Comparison of ENCODE assay signal across 8 cellular contexts in genomic region chr2:201118121-201118956, GRCh38. TPM values are rescaled to one million over a fixed set of nuclear protein-coding genes. Genes with fewer than 3 reads are reported as not detected.
A peak's percentile ranks its signal among the peaks of the same experiment; 100 is the strongest.
DNase-seq lines count a peak whose midpoint lies in the region; ATAC-seq and TF ChIP-seq lines count a peak whose summit lies in the region.

No MANE protein-coding gene starts in this region.

- peak; percentile 95 for DNase-seq in ACHN
- DNase-seq in NCI-H2227 treated with DMSO at 0.1 percent for 48 hours (lab: John Stamatoyannopoulos, UW) = peak; percentile 64
- DNase-seq in activated CD4-positive, alpha-beta T cell treated with anti-CD3 and anti-CD28 coated beads, Interleukin-2, amount 10 ng/mL, durations not matched to agents 24 days and 14 days = peak; percentile 95
- peak; percentile 72 for DNase-seq in dedifferentiated amniotic fluid mesenchymal stem cell (ENCODE audit: extremely low spot score)
- peak; percentile 75 to 87 (median 77) for DNase-seq in stimulated activated CD4-positive, alpha-beta T cell treated with anti-CD3 and anti-CD28 coated beads, TNF-alpha, amount 100 ng/mL, for 24 hours (ENCODE audit: low read depth in 3 of 3)

- H3K9me3 Mint-ChIP-seq in activated CD4-positive, alpha-beta T cell treated with anti-CD3 and anti-CD28 coated beads, Interleukin-2, amount 10 ng/mL, durations not matched to agents 24 days and 14 days = peaks cover 3% of the 10 kb centered on the region

- no peaks in the 10 kb centered on the region for H3K9me3 ChIP-seq in liver (ENCODE audit: control insufficient read depth in 4 of 4, low read length in 3 of 4)

- in situ Hi-C loops in ACHN (cut with HindIII; ENCODE audit: low pct_ligation_motif_present, low pct_unique_long_range_greater_than_20kb, low sequenced_read_pairs) = no loop called here

- no peaks in the 10 kb centered on the region for H3K27me3 Mint-ChIP-seq in activated CD4-positive, alpha-beta T cell treated with anti-CD3 and anti-CD28 coated beads, Interleukin-2, amount 10 ng/mL, durations not matched to agents 24 days and 14 days

- peaks cover 0 to 3% (median 0%) of the 10 kb centered on the region in 4 donors for H3K36me3 ChIP-seq in liver (ENCODE audit: control insufficient read depth in 4 of 4, insufficient read depth in 3 of 4, low read depth in 1 of 4, low read length in 3 of 4)

- peak; percentile 65 to 71 for TF ChIP-seq RAD21 in liver (IDR thresholded peaks at IDR 0.05)

- H3K4me1 ChIP-seq in liver (ENCODE audit: control insufficient read depth in 4 of 4, insufficient read depth in 4 of 4, low read length in 3 of 4) = peaks cover 8 to 50% (median 35%) of the 10 kb centered on the region in 4 donors

- H3K27ac Mint-ChIP-seq in activated CD4-positive, alpha-beta T cell treated with anti-CD3 and anti-CD28 coated beads, Interleukin-2, amount 10 ng/mL, durations not matched to agents 24 days and 14 days = peak overlapping the region; percentile 97

- peaks cover 48% of the 10 kb centered on the region for H3K4me1 Mint-ChIP-seq in activated CD4-positive, alpha-beta T cell treated with anti-CD3 and anti-CD28 coated beads, Interleukin-2, amount 10 ng/mL, durations not matched to agents 24 days and 14 days

- TF ChIP-seq CTCF in liver (IDR thresholded peaks at IDR 0.05; ENCODE audit: low read depth, low read length, missing input control) = peak; percentile 32

- under 1% methylated on average over 48 of the region's 48 CpGs for WGBS in liver

- H3K9ac ChIP-seq in liver (ENCODE audit: low read depth in 1 of 2, low read length in 2 of 2) = peak overlapping the region; percentile 84 to 93

- H3K27ac ChIP-seq in liver (ENCODE audit: low read depth in 1 of 2, low read length in 2 of 2) = peak overlapping the region; percentile 98 to 99

- H3K36me3 Mint-ChIP-seq in activated CD4-positive, alpha-beta T cell treated with anti-CD3 and anti-CD28 coated beads, Interleukin-2, amount 10 ng/mL, durations not matched to agents 24 days and 14 days (ENCODE audit: low read depth) = peaks cover 42% of the 10 kb centered on the region

- no peaks in the 10 kb centered on the region for H3K27me3 ChIP-seq in liver (ENCODE audit: control insufficient read depth in 4 of 4, insufficient read depth in 4 of 4, low read length in 3 of 4)

- H3K4me3 Mint-ChIP-seq in activated CD4-positive, alpha-beta T cell treated with anti-CD3 and anti-CD28 coated beads, Interleukin-2, amount 10 ng/mL, durations not matched to agents 24 days and 14 days = peak overlapping the region; percentile 96

- peak; percentile 38 for ATAC-seq in GM18508 (IDR thresholded peaks at IDR 0.05; ENCODE audit: insufficient read depth, unreplicated experiment)
- ATAC-seq in HG02981 (IDR thresholded peaks at IDR 0.05; ENCODE audit: unreplicated experiment) = peak; percentile 53

- intact Hi-C loops in activated CD4-positive, alpha-beta T cell treated with anti-CD3 and anti-CD28 coated beads, Interleukin-2, amount 10 ng/mL, durations not matched to agents 24 days and 14 days (cut with micrococcal nuclease) = no loop called here

- peak overlapping the region; percentile 60 to 96 (median 82) for H3K4me3 ChIP-seq in liver (ENCODE audit: low read depth in 1 of 3, low read length in 3 of 3)

TF ChIP-seq in liver, 16 proteins besides CTCF, POLR2A, EP300 and RAD21:
- no peak for TF ChIP-seq HNF4A (conservative IDR thresholded peaks at IDR 0.05)
- TF ChIP-seq EGR1 (IDR thresholded peaks at IDR 0.05; ENCODE audit: low read depth in 2 of 2) = no peak
- no peak for TF ChIP-seq HNF4G (IDR thresholded peaks at IDR 0.05)
- TF ChIP-seq REST (IDR thresholded peaks at IDR 0.05) = peak; percentile 48
- peak; percentile 55 for TF ChIP-seq MAX (IDR thresholded peaks at IDR 0.05)
- TF ChIP-seq SP1 (IDR thresholded peaks at IDR 0.05) = peak; percentile 48
- peak; percentile 18 for TF ChIP-seq NR2F2 (IDR thresholded peaks at IDR 0.05)
- TF ChIP-seq ZBTB33 (IDR thresholded peaks at IDR 0.05) = no peak
- no peak for TF ChIP-seq GABPA (IDR thresholded peaks at IDR 0.05 in 1 of 2, conservative IDR thresholded peaks at IDR 0.05 in 1 of 2)
- no peak for TF ChIP-seq ATF3 (IDR thresholded peaks at IDR 0.05)
- TF ChIP-seq JUND (IDR thresholded peaks at IDR 0.05) = no peak
- TF ChIP-seq FOXA1 (IDR thresholded peaks at IDR 0.05) = no peak
- peak; percentile 26 to 47 for TF ChIP-seq RXRA (IDR thresholded peaks at IDR 0.05)
- TF ChIP-seq TAF1 (conservative IDR thresholded peaks at IDR 0.05) = peak; percentile 80
- no peak for TF ChIP-seq FOXA2 (IDR thresholded peaks at IDR 0.05)
- no peak for TF ChIP-seq YY1 (IDR thresholded peaks at IDR 0.05)

RNA-seq across cellular contexts. Expression of gene CFLAR, which starts 2.4 kb away (rescaled TPM):
- total RNA-seq in activated CD4-positive, alpha-beta T cell treated with anti-CD3 and anti-CD28 coated beads, Interleukin-2, amount 10 ng/mL, durations not matched to agents 24 days and 14 days = 402 and 415 TPM in 2 replicates
- 100 to 1,000 TPM in 1 of 2 donors, 10 to 100 TPM in 1; 34.0 to 169 TPM for total RNA-seq in liver
- 10 to 100 TPM; 24.4 to 56.9 TPM for polyA plus RNA-seq in liver

RNA-seq across cellular contexts. Expression of gene NDUFB3, which starts 46.5 kb away (rescaled TPM):
- 112 and 113 TPM in 2 replicates for total RNA-seq in activated CD4-positive, alpha-beta T cell treated with anti-CD3 and anti-CD28 coated beads, Interleukin-2, amount 10 ng/mL, durations not matched to agents 24 days and 14 days
- total RNA-seq in liver = 10 to 100 TPM; 34.2 to 58.4 TPM
- 100 to 1,000 TPM in 1 of 2 donors, 10 to 100 TPM in 1; 48.1 to 177 TPM for polyA plus RNA-seq in liver

RNA-seq across cellular contexts. Expression of gene HYCC2, which starts 46.9 kb away (rescaled TPM):
- total RNA-seq in activated CD4-positive, alpha-beta T cell treated with anti-CD3 and anti-CD28 coated beads, Interleukin-2, amount 10 ng/mL, durations not matched to agents 24 days and 14 days = 24.4 and 26.2 TPM in 2 replicates
- 10 to 100 TPM in 1 of 2 donors, 1 to 10 TPM in 1; 7.7 to 15.4 TPM for total RNA-seq in liver
- 1 to 10 TPM; 1.5 to 3.9 TPM for polyA plus RNA-seq in liver

Comparison
In these comparisons a context has a peak if more than half of its experiments do, and no peak if none do; other contexts are left out.
1. Peak in every context shown above with its lines: DNase-seq, ATAC-seq, H3K4me3 ChIP-seq and H3K27ac ChIP-seq.